Comparison of ENCODE assay signal across 8 cellular contexts in the genomic region with DNA sequence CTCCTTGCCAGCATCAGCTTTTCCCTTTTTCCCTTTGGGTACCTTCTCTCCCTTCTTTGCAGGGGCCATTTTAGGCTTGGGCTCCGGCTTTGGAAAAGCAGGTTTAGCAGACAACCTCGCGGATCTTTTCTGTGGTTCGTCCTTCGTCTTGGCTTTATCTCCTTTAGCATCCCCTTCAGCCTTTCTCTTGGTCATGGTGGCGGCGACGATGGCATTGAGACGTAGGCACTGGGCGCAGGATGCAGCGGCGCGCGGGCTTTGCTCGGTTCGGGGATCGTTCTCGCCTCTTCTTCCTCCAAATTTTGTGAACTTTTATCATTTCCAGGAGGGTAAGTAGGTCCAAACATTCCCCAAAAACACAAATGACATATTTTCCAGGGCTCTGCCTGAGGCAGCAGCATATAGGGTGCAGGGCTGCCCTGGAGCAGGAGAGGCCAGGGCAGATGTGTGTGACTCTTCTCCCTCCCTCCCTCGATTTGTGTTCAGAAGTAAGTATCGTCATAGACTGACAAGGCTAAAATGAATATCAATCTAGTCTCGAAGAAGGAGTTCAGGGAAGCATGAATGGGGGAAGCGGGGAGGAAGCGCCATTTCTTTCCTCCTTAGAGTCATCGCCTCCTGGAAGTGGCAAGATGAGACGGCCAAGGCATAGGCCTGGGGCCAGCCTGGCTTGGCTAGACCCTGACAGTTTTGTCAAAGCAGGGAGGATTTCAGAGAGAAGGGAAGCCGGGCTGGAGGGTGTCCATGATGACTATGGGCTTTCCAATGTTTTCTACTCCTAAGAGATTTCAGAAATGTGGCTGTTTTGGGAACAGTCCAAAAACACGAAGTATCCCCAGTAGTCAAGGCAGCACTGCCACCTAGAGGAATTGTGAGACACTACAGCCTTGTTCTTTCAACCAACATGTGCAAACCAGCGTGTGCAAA. TPM values are rescaled to one million over a fixed set of nuclear protein-coding genes. Genes with fewer than 3 reads are reported as not detected.
DNase-seq lines count a peak whose midpoint lies in the region; ATAC-seq and TF ChIP-seq lines count a peak whose summit lies in the region.

No MANE protein-coding gene starts in this region.

- H4K20me1 ChIP-seq in DOHH2 (ENCODE audit: control insufficient read depth, insufficient read depth, low read depth, low read length) (no peaks in the 10 kb centered on the region), Loucy (ENCODE audit: insufficient read depth, low read length, poor library complexity, severe bottlenecking) (no peaks in the 10 kb centered on the region), neural progenitor cell (ENCODE audit: low read depth) (no peaks in the 10 kb centered on the region)

- H3K27me3 ChIP-seq in DOHH2 (ENCODE audit: control insufficient read depth, low read length) (peaks cover 3% of the 10 kb centered on the region; the same call in 1 of the 2 replicates), Loucy (ENCODE audit: insufficient read depth, low read length, poor library complexity, severe bottlenecking) (no peaks in the 10 kb centered on the region), neural progenitor cell (no peaks in the 10 kb centered on the region), thoracic aorta (replicated peaks; ENCODE audit: insufficient read depth) (no peaks in the 10 kb centered on the region)

- H3K4me3 ChIP-seq in DOHH2 (ENCODE audit: low read length) (no peak overlapping the region), Loucy (ENCODE audit: low read length, poor library complexity, severe bottlenecking) (no peak overlapping the region), fibroblast of pulmonary artery (replicated peaks; ENCODE audit: low read depth, low read length) (peak overlapping the region; percentile 11), neural progenitor cell (no peak overlapping the region), thoracic aorta (peak overlapping the region; percentile 59)

- H3K9me3 ChIP-seq in DOHH2 (ENCODE audit: control insufficient read depth, insufficient read depth, low read length) (peaks cover 8% of the 10 kb centered on the region; the same call in 1 of the 2 replicates), Loucy (ENCODE audit: insufficient read depth, low read depth, low read length) (no peaks in the 10 kb centered on the region; the same call in 1 of the 2 replicates), neural progenitor cell (ENCODE audit: low read depth) (no peaks in the 10 kb centered on the region), thoracic aorta (no peaks in the 10 kb centered on the region)

- peak; percentile 94 for TF ChIP-seq CTCF in DOHH2 (IDR thresholded peaks at IDR 0.05; ENCODE audit: low read depth, low read length, poor library complexity, severe bottlenecking)
- TF ChIP-seq CTCF in Loucy (conservative IDR thresholded peaks at IDR 0.05; ENCODE audit: low read length), result peak; percentile 96
- TF ChIP-seq CTCF in fibroblast of pulmonary artery (IDR thresholded peaks at IDR 0.05; ENCODE audit: low read length, missing control alignments), result peak; percentile 91
- TF ChIP-seq CTCF in neural progenitor cell (IDR thresholded peaks at IDR 0.05), result peak; percentile 92
- TF ChIP-seq CTCF in thoracic aorta (IDR thresholded peaks at IDR 0.05), result peak; percentile 89

- H2AFZ ChIP-seq in Loucy (ENCODE audit: low read length) (no peak overlapping the region; the same call in 1 of the 2 replicates), neural progenitor cell (replicated peaks) (peak overlapping the region; percentile 81)

- H3K36me3 ChIP-seq in DOHH2 (ENCODE audit: control insufficient read depth, low read length), result no peaks in the 10 kb centered on the region
- H3K36me3 ChIP-seq in Loucy (ENCODE audit: insufficient read depth, low read length), result no peaks in the 10 kb centered on the region
- no peaks in the 10 kb centered on the region for H3K36me3 ChIP-seq in neural progenitor cell
- no peaks in the 10 kb centered on the region for H3K36me3 ChIP-seq in thoracic aorta

- H3K4me1 ChIP-seq in DOHH2 (ENCODE audit: control insufficient read depth, low read length) (no peaks in the 10 kb centered on the region), Loucy (ENCODE audit: insufficient read depth, low read length, poor library complexity, severe bottlenecking) (peaks cover 6% of the 10 kb centered on the region), neural progenitor cell (no peaks in the 10 kb centered on the region), thoracic aorta (ENCODE audit: control insufficient read depth in 1 of 2, low read depth in 2 of 2) (peaks cover 0 to 7% of the 10 kb centered on the region in 2 donors)

- H3F3A ChIP-seq in DOHH2 (ENCODE audit: control insufficient read depth, insufficient read depth) (no peaks in the 10 kb centered on the region), Loucy (ENCODE audit: low read depth) (no peaks in the 10 kb centered on the region), neural progenitor cell (ENCODE audit: low read depth) (no peaks in the 10 kb centered on the region)

- H3K36me3 Mint-ChIP-seq in activated T-helper 17 cell treated with anti-CD3 and anti-CD28 coated beads, Interleukin-2, amount 50 U/mL, for 72 hours (ENCODE audit: low read depth), result no peaks in the 10 kb centered on the region
- H3K36me3 Mint-ChIP-seq in neural progenitor cell, result no peaks in the 10 kb centered on the region

- no peak overlapping the region for H3K27ac Mint-ChIP-seq in activated T-helper 17 cell treated with anti-CD3 and anti-CD28 coated beads, Interleukin-2, amount 50 U/mL, for 72 hours
- no peak overlapping the region for H3K27ac Mint-ChIP-seq in neural progenitor cell

- no peak overlapping the region for H3K9ac ChIP-seq in Loucy (ENCODE audit: low read depth, low read length, poor library complexity, severe bottlenecking)
- no peak overlapping the region for H3K9ac ChIP-seq in neural progenitor cell

- no peaks in the 10 kb centered on the region for H3K4me1 Mint-ChIP-seq in activated T-helper 17 cell treated with anti-CD3 and anti-CD28 coated beads, Interleukin-2, amount 50 U/mL, for 72 hours
- H3K4me1 Mint-ChIP-seq in neural progenitor cell, result no peaks in the 10 kb centered on the region

- H3K27ac ChIP-seq in DOHH2 (ENCODE audit: low read depth, low read length) (no peak overlapping the region), neural progenitor cell (no peak overlapping the region), thoracic aorta (peak overlapping the region; percentile 5 to 54)

- H3K4me2 ChIP-seq in DOHH2 (ENCODE audit: low read length), result no peak overlapping the region
- H3K4me2 ChIP-seq in Loucy (ENCODE audit: low read depth, low read length, poor library complexity, severe bottlenecking), result no peak overlapping the region
- H3K4me2 ChIP-seq in neural progenitor cell, result no peak overlapping the region

- H3K9me2 ChIP-seq in DOHH2 (replicated peaks; ENCODE audit: control insufficient read depth, low read length) (no peaks in the 10 kb centered on the region), Loucy (replicated peaks; ENCODE audit: low read depth, low read length) (no peaks in the 10 kb centered on the region)

- H3K4me3 Mint-ChIP-seq in activated T-helper 17 cell treated with anti-CD3 and anti-CD28 coated beads, Interleukin-2, amount 50 U/mL, for 72 hours, result no peak overlapping the region
- H3K4me3 Mint-ChIP-seq in neural progenitor cell, result no peak overlapping the region

- peak; percentile 83 for DNase-seq in RPMI7951 (ENCODE audit: low read depth)
- DNase-seq in fibroblast of pulmonary artery (ENCODE audit: low read depth), result peak; percentile 94
- DNase-seq in neural progenitor cell (ENCODE audit: low spot score), result peak; percentile 80
- DNase-seq in thoracic aorta (ENCODE audit: low spot score), result peak; percentile 59

- no peaks in the 10 kb centered on the region for H3K79me2 ChIP-seq in DOHH2 (ENCODE audit: control insufficient read depth, low read length)
- no peaks in the 10 kb centered on the region for H3K79me2 ChIP-seq in Loucy (ENCODE audit: insufficient read depth, low read length)
- H3K79me2 ChIP-seq in neural progenitor cell (ENCODE audit: low read depth), result no peaks in the 10 kb centered on the region

- H3K27me3 Mint-ChIP-seq in activated T-helper 17 cell treated with anti-CD3 and anti-CD28 coated beads, Interleukin-2, amount 50 U/mL, for 72 hours, result peaks cover 4% of the 10 kb centered on the region
- H3K27me3 Mint-ChIP-seq in neural progenitor cell (ENCODE audit: insufficient read depth, low read depth), result peaks cover 11% of the 10 kb centered on the region

- peak; percentile 54 for ATAC-seq in activated T-helper 17 cell treated with anti-CD3 and anti-CD28 coated beads, Interleukin-2, amount 50 U/mL, for 72 hours (replicated peaks)
- ATAC-seq in thoracic aorta (ENCODE audit: insufficient number of reproducible peaks, low FRiP score, low read depth), result peak; percentile 81
- ATAC-seq in GM21367 (IDR thresholded peaks at IDR 0.05; ENCODE audit: unreplicated experiment), result no peak

- H3K9me3 Mint-ChIP-seq in activated T-helper 17 cell treated with anti-CD3 and anti-CD28 coated beads, Interleukin-2, amount 50 U/mL, for 72 hours, result no peaks in the 10 kb centered on the region
- H3K9me3 Mint-ChIP-seq in neural progenitor cell, result peaks cover 17% of the 10 kb centered on the region

RNA-seq across cellular contexts. Expression of gene CHCT1, which starts 13.2 kb away (rescaled TPM):
- not detected in 2 replicates for total RNA-seq in RPMI7951 (2014; rRNA removed; shearing (Covaris generic))
- total RNA-seq in activated T-helper 17 cell treated with anti-CD3 and anti-CD28 coated beads, Interleukin-2, amount 50 U/mL, for 72 hours, result not detected
- total RNA-seq in neural progenitor cell (ENCODE audit: low replicate concordance) (0.77 TPM in 1 of 2 replicates, not detected in the other), thoracic aorta (not detected)

RNA-seq across cellular contexts. Expression of gene USP32, which starts 43.6 kb away (rescaled TPM):
- 21.4 and 25.0 TPM in 2 replicates for total RNA-seq in RPMI7951 (2014; rRNA removed; shearing (Covaris generic))
- 10 to 100 TPM; 32.7 to 42.2 TPM for total RNA-seq in activated T-helper 17 cell treated with anti-CD3 and anti-CD28 coated beads, Interleukin-2, amount 50 U/mL, for 72 hours
- total RNA-seq in neural progenitor cell (ENCODE audit: low replicate concordance), result 37.1 and 45.0 TPM in 2 replicates
- 10 to 100 TPM; 24.8 to 58.4 TPM for total RNA-seq in thoracic aorta

Comparison
In these comparisons a context has a peak if more than half of its experiments do, and no peak if none do; other contexts are left out.
1. H3K27ac ChIP-seq: peak in thoracic aorta (2 of 2); none in DOHH2 (single experiment) and neural progenitor cell (single experiment).
2. H3K4me3 ChIP-seq: peak in fibroblast of pulmonary artery (single experiment) and thoracic aorta (single experiment); none in DOHH2 (single experiment), Loucy (single experiment) and neural progenitor cell (single experiment).
3. Peak in every context shown above with its lines, with median percentiles within 50 percentile points of each other: CTCF ChIP-seq and DNase-seq.